Comparison of ENCODE assay signal across 13 cellular contexts in the genomic region with DNA sequence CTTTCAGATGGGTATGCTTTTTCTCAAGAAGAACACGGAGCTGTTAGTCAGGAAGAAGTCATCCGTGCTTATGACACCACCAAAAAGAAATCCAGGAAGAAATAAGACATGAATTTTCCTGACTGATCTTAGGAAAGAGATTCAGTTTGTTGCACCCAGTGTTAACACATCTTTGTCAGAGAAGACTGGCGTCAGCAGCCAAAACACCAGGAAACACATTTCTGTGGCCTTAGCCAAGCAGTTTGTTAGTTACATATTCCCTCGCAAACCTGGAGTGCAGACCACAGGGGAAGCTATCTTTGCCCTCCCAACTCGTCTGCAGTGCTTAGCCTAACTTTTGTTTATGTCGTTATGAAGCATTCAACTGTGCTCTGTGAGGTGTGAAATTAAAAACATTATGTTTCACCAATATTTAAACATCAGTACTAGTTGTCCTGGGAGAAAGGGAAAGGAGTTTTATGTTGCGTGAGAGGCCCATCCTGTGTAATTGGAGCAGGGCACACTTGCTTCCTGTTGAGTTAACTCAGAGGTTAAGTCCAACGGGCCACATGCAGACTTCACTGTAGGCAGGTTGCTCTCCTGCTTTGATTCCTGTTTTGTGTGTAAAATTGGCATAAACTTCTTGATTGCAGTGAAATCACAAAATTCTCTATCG. TPM values are rescaled to one million over a fixed set of nuclear protein-coding genes. Genes with fewer than 3 reads are reported as not detected.
DNase-seq lines count a peak whose midpoint lies in the region; TF ChIP-seq lines count a peak whose summit lies in the region.
"Had no signal": no experiment of that assay in that cellular context is flagged by ENCODE, and none has a peak within 500 bp of the region (broad histone marks: within the 10 kb centered on the region; RNA-seq: fewer than 3 reads in every experiment).

No MANE protein-coding gene starts in this region.

- H3K4me1 Mint-ChIP-seq in activated naive CD4-positive, alpha-beta T cell treated with anti-CD3 and anti-CD28 coated beads for 36 hours (ENCODE audit: low read depth) = peaks cover 22% of the 10 kb centered on the region
- H3K4me1 Mint-ChIP-seq: immature natural killer cell had no signal

- H3K4me3 Mint-ChIP-seq in activated naive CD4-positive, alpha-beta T cell treated with anti-CD3 and anti-CD28 coated beads for 36 hours = no peak overlapping the region
- H3K4me3 Mint-ChIP-seq: immature natural killer cell had no signal

- CTCF ChIA-PET in activated naive CD4-positive, alpha-beta T cell treated with anti-CD3 and anti-CD28 coated beads for 36 hours (lab: Charles Lee) = no interaction called here

- no peak overlapping the region for H3K27ac ChIP-seq in coronary artery
- H3K27ac ChIP-seq: dorsolateral prefrontal cortex had no signal

- intact Hi-C loops in activated naive CD4-positive, alpha-beta T cell treated with anti-CD3 and anti-CD28 coated beads for 36 hours (cut with micrococcal nuclease) = loop anchor here (5.0 kb wide), 1 partner anchor 213 kb away; no protein-coding TSS in a partner anchor

- DNase-seq in EL (peak; percentile 68), RPMI7951 (ENCODE audit: low read depth) (peak; percentile 15), fibroblast of mammary gland (ENCODE audit: low read depth) (peak; percentile 0), skeletal muscle cell (ENCODE audit: low read depth) (peak; percentile 59), NCI-H1417 (lab: John Stamatoyannopoulos, UW) (no peak), coronary artery (ENCODE audit: low spot score) (no peak)
- DNase-seq in activated naive CD4-positive, alpha-beta T cell treated with anti-CD3 and anti-CD28 coated beads for 36 hours = no peak
- DNase-seq: activated T-cell treated with anti-CD3 and anti-CD28 coated beads, Interleukin-2, amount 50 U/mL, for 48 hours; dorsolateral prefrontal cortex; H7; immature natural killer cell; NCI-H1417 treated with DMSO at 0.1 percent for 48 hours; nucleus accumbens had no signal

- H3K9me3 Mint-ChIP-seq in activated naive CD4-positive, alpha-beta T cell treated with anti-CD3 and anti-CD28 coated beads for 36 hours = peaks cover 8% of the 10 kb centered on the region

- TF ChIP-seq CTCF in fibroblast of mammary gland (conservative IDR thresholded peaks at IDR 0.05; ENCODE audit: control insufficient read depth, insufficient read depth, low read depth, low read length) = no peak
- no peak for TF ChIP-seq CTCF in coronary artery (IDR thresholded peaks at IDR 0.05)

- H3K4me3 ChIP-seq in fibroblast of mammary gland (ENCODE audit: control insufficient read depth, low read depth, low read length) (no peak overlapping the region), skeletal muscle cell (ENCODE audit: low read depth, low read length) (no peak overlapping the region), coronary artery (no peak overlapping the region)
- H3K4me3 ChIP-seq: dorsolateral prefrontal cortex had no signal

- H3K27me3 Mint-ChIP-seq in activated naive CD4-positive, alpha-beta T cell treated with anti-CD3 and anti-CD28 coated beads for 36 hours (ENCODE audit: low read depth) = no peaks in the 10 kb centered on the region

- H3K36me3 Mint-ChIP-seq in activated naive CD4-positive, alpha-beta T cell treated with anti-CD3 and anti-CD28 coated beads for 36 hours (ENCODE audit: low read depth) = peaks cover 21% of the 10 kb centered on the region

- H3K27ac Mint-ChIP-seq in activated naive CD4-positive, alpha-beta T cell treated with anti-CD3 and anti-CD28 coated beads for 36 hours = no peak overlapping the region
- H3K27ac Mint-ChIP-seq: immature natural killer cell had no signal

RNA-seq across cellular contexts. Expression of a gene that starts 31.8 kb away (rescaled TPM):
- total RNA-seq in RPMI7951 (2014; rRNA removed; shearing (Covaris generic)) = 0.72 and 1.9 TPM in 2 replicates
- under 1 TPM; 0.52 to 0.69 TPM for total RNA-seq in activated naive CD4-positive, alpha-beta T cell treated with anti-CD3 and anti-CD28 coated beads for 36 hours

Comparison
In these comparisons a context has a peak if more than half of its experiments do, and no peak if none do; other contexts are left out.
1. DNase-seq: peak in EL (single experiment), RPMI7951 (single experiment), fibroblast of mammary gland (single experiment) and skeletal muscle cell (single experiment); none in NCI-H1417 (0 of 3), coronary artery (single experiment) and activated naive CD4-positive, alpha-beta T cell treated with anti-CD3 and anti-CD28 coated beads for 36 hours (single experiment).